In genomic region chr7:111089822-111090426, GRCh38 we compare ENCODE assay signal across 8 cellular contexts. TPM values are rescaled to one million over a fixed set of nuclear protein-coding genes. Genes with fewer than 3 reads are reported as not detected.
DNase-seq lines count a peak whose midpoint lies in the region; ATAC-seq and TF ChIP-seq lines count a peak whose summit lies in the region.

No MANE protein-coding gene starts in this region.

- no peak overlapping the region for H3K9ac ChIP-seq in DND-41 (ENCODE audit: low read depth, low read length)

- H3K4me3 ChIP-seq in DND-41 (ENCODE audit: low read depth in 1 of 2, low read length in 2 of 2) (no peak overlapping the region), NB4 (ENCODE audit: low read depth, low read length) (no peak overlapping the region), fibroblast of mammary gland (ENCODE audit: control insufficient read depth, low read depth, low read length) (no peak overlapping the region)

- ATAC-seq in DND-41 (ENCODE audit: insufficient read depth, low read depth): peak; percentile 62; the same call in 2 of the 3 replicates
- ATAC-seq in GM21619 (IDR thresholded peaks at IDR 0.05; ENCODE audit: unreplicated experiment): peak; percentile 36
- peak in 2 of 4 experiments; percentile 28 to 41 for ATAC-seq in T-cell (replicated peaks in 1 of 4)
- ATAC-seq in HG02623 (IDR thresholded peaks at IDR 0.05; ENCODE audit: unreplicated experiment): no peak

- POLR2A ChIA-PET in T-cell (lab: Charles Lee): interaction anchor here in 1 of 2 donors (0.6 kb wide), 1 partner anchor 175 kb away, joined by 3 read pairs; no protein-coding TSS in a partner anchor

- H4K20me1 ChIP-seq in DND-41 (ENCODE audit: insufficient read depth, low read length): no peaks in the 10 kb centered on the region

- H3K36me3 Mint-ChIP-seq in T-cell: peaks cover 8% of the 10 kb centered on the region

- no peak overlapping the region for H3K27ac ChIP-seq in DND-41 (ENCODE audit: low read length)

- TF ChIP-seq POLR2A in NB4 (IDR thresholded peaks at IDR 0.05; ENCODE audit: extremely low read depth, insufficient read length): no peak

- no peak overlapping the region for H3K4me2 ChIP-seq in DND-41 (ENCODE audit: insufficient read depth, low read length)

- H3K4me1 ChIP-seq in DND-41 (ENCODE audit: insufficient read depth, low read length): peaks cover 20% of the 10 kb centered on the region

- H3K79me2 ChIP-seq in DND-41 (ENCODE audit: insufficient read depth, low read length): no peaks in the 10 kb centered on the region

- no peak overlapping the region for H2AFZ ChIP-seq in DND-41 (ENCODE audit: low read depth, low read length)

- H3K36me3 ChIP-seq in DND-41 (ENCODE audit: insufficient read depth, low read length): no peaks in the 10 kb centered on the region

- H3K27me3 ChIP-seq in DND-41 (ENCODE audit: insufficient read depth, low read length, poor library complexity): no peaks in the 10 kb centered on the region

- DNase-seq in DND-41: no peak
- DNase-seq in NB4 (ENCODE audit: low read depth): peak; percentile 56
- DNase-seq in T-cell: no peak
- peak; percentile 66 for DNase-seq in fibroblast of mammary gland (ENCODE audit: low read depth)
- peak; percentile 73 for DNase-seq in pons (ENCODE audit: low spot score)
- no peak for DNase-seq in hepatic stellate cell (ENCODE audit: low spot score)

- peak overlapping the region; percentile 28 to 95 (median 89) for H3K4me3 Mint-ChIP-seq in T-cell

- no peaks in the 10 kb centered on the region for H3K27me3 Mint-ChIP-seq in T-cell

- no peaks in the 10 kb centered on the region for H3K9me3 Mint-ChIP-seq in T-cell

- H3K9me3 ChIP-seq in DND-41 (ENCODE audit: insufficient read depth, low read length, severe bottlenecking): no peaks in the 10 kb centered on the region

- peaks cover 50 to 51% (median 50%) of the 10 kb centered on the region in 3 donors for H3K4me1 Mint-ChIP-seq in T-cell

- TF ChIP-seq CTCF in DND-41 (IDR thresholded peaks at IDR 0.05; ENCODE audit: borderline replicate concordance, extremely low read depth, low read length, poor library complexity, severe bottlenecking) (peak; percentile 80), NB4 (IDR thresholded peaks at IDR 0.05; ENCODE audit: low read depth, low read length) (peak; percentile 67), fibroblast of mammary gland (conservative IDR thresholded peaks at IDR 0.05; ENCODE audit: control insufficient read depth, insufficient read depth, low read depth, low read length) (peak; percentile 85)

- CTCF ChIA-PET in T-cell (lab: Charles Lee): interaction anchor here (0.6 to 1.2 kb wide), 3 partner anchors 9 to 1648 kb away, joined by 3 to 4 read pairs (median 4); no protein-coding TSS in a partner anchor

- H3K27ac Mint-ChIP-seq in T-cell: peak overlapping the region in 1 of 2 donors; percentile 11

RNA-seq across cellular contexts. Expression of gene LRRN3, which starts 1.0 kb away (rescaled TPM):
- total RNA-seq in T-cell: 100 to 1,000 TPM in 1 of 5 donors, 10 to 100 TPM in 4; 18.5 to 106 (median 52.3) TPM

Comparison
In these comparisons a context has a peak if more than half of its experiments do, and no peak if none do; other contexts are left out.
1. DNase-seq: peak in NB4 (single experiment), fibroblast of mammary gland (single experiment) and pons (single experiment); none in DND-41 (single experiment), T-cell (0 of 34) and hepatic stellate cell (single experiment).
2. Peak in every context shown above with its lines, with median percentiles within 50 percentile points of each other: CTCF ChIP-seq.